ENCODE assay signal across 10 cellular contexts in the genomic region with DNA sequence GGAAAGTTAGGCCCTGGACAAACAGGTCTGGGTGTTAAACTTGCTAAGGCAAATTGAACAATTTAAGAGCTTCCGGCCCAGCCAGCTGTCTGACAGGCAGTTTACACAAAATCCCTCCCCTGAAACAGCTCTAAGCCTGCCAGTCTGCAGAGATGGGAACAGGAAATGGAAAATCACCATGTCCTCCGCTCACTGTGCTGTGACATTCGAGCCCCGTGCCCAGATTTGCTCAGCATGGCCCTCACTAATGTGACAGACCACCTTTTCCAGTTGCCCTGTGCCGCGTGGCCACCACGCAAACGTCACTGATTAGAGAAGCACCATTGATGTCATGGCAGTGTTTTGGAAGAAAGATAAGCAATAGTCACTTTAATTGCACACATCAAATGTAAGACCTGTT. TPM values are rescaled to one million over a fixed set of nuclear protein-coding genes. Genes with fewer than 3 reads are reported as not detected.
DNase-seq lines count a peak whose midpoint lies in the region; ATAC-seq and TF ChIP-seq lines count a peak whose summit lies in the region.
"Had no signal": no experiment of that assay in that cellular context is flagged by ENCODE, and none has a peak within 500 bp of the region (broad histone marks: within the 10 kb centered on the region; RNA-seq: fewer than 3 reads in every experiment).

No MANE protein-coding gene starts in this region.

- ATAC-seq in GM21786 (IDR thresholded peaks at IDR 0.05; ENCODE audit: unreplicated experiment) (peak; percentile 66), SK-N-SH treated with all-trans-retinoic acid at 6 μM for 48 hours (peak; percentile 32; the same call in 1 of the 3 replicates), left lobe of liver (peak; percentile 43), HG02571 (IDR thresholded peaks at IDR 0.05; ENCODE audit: unreplicated experiment) (no peak), HG02884 (IDR thresholded peaks at IDR 0.05; ENCODE audit: unreplicated experiment) (no peak)

- DNase-seq in COLO668 (lab: John Stamatoyannopoulos, UW; ENCODE audit: unreplicated experiment) (peak; percentile 53), left lobe of liver (ENCODE audit: low spot score) (no peak), LoVo (ENCODE audit: low spot score) (no peak), AG08395 (ENCODE audit: low spot score) (no peak)
- DNase-seq: NK-92 treated with Interleukin-12 subunit alpha and Interleukin-12 subunit beta, amount 100 ng/mL, for 24 hours; small intestine had no signal

TF ChIP-seq in SK-N-SH treated with all-trans-retinoic acid at 6 μM for 48 hours, 23 proteins besides CTCF, POLR2A, EP300 and RAD21:
- TF ChIP-seq, protein P1, sequence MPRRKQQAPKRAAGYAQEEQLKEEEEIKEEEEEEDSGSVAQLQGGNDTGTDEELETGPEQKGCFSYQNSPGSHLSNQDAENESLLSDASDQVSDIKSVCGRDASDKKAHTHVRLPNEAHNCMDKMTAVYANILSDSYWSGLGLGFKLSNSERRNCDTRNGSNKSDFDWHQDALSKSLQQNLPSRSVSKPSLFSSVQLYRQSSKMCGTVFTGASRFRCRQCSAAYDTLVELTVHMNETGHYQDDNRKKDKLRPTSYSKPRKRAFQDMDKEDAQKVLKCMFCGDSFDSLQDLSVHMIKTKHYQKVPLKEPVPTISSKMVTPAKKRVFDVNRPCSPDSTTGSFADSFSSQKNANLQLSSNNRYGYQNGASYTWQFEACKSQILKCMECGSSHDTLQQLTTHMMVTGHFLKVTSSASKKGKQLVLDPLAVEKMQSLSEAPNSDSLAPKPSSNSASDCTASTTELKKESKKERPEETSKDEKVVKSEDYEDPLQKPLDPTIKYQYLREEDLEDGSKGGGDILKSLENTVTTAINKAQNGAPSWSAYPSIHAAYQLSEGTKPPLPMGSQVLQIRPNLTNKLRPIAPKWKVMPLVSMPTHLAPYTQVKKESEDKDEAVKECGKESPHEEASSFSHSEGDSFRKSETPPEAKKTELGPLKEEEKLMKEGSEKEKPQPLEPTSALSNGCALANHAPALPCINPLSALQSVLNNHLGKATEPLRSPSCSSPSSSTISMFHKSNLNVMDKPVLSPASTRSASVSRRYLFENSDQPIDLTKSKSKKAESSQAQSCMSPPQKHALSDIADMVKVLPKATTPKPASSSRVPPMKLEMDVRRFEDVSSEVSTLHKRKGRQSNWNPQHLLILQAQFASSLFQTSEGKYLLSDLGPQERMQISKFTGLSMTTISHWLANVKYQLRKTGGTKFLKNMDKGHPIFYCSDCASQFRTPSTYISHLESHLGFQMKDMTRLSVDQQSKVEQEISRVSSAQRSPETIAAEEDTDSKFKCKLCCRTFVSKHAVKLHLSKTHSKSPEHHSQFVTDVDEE (CRISPR knock-in tag; IDR thresholded peaks at IDR 0.05) = no peak
- TF ChIP-seq RARB (CRISPR knock-in tag; IDR thresholded peaks at IDR 0.05) = no peak
- TF ChIP-seq CSDC2 (CRISPR knock-in tag; IDR thresholded peaks at IDR 0.05) = no peak
- TF ChIP-seq ARNTL (CRISPR knock-in tag; IDR thresholded peaks at IDR 0.05; ENCODE audit: borderline replicate concordance, low read depth) = no peak
- no peak for TF ChIP-seq OSR1 (CRISPR knock-in tag; IDR thresholded peaks at IDR 0.05)
- TF ChIP-seq, protein P2, sequence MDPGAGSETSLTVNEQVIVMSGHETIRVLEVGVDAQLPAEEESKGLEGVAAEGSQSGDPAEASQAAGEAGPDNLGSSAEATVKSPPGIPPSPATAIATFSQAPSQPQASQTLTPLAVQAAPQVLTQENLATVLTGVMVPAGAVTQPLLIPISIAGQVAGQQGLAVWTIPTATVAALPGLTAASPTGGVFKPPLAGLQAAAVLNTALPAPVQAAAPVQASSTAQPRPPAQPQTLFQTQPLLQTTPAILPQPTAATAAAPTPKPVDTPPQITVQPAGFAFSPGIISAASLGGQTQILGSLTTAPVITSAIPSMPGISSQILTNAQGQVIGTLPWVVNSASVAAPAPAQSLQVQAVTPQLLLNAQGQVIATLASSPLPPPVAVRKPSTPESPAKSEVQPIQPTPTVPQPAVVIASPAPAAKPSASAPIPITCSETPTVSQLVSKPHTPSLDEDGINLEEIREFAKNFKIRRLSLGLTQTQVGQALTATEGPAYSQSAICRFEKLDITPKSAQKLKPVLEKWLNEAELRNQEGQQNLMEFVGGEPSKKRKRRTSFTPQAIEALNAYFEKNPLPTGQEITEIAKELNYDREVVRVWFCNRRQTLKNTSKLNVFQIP (CRISPR knock-in tag; IDR thresholded peaks at IDR 0.05; ENCODE audit: borderline replicate concordance, low read depth) = no peak
- TF ChIP-seq ZC3H10 (CRISPR knock-in tag; IDR thresholded peaks at IDR 0.05) = no peak
- TF ChIP-seq PPARA (CRISPR knock-in tag; IDR thresholded peaks at IDR 0.05; ENCODE audit: borderline replicate concordance) = no peak
- no peak for TF ChIP-seq ZFP3 (CRISPR knock-in tag; IDR thresholded peaks at IDR 0.05)
- TF ChIP-seq, protein P3, sequence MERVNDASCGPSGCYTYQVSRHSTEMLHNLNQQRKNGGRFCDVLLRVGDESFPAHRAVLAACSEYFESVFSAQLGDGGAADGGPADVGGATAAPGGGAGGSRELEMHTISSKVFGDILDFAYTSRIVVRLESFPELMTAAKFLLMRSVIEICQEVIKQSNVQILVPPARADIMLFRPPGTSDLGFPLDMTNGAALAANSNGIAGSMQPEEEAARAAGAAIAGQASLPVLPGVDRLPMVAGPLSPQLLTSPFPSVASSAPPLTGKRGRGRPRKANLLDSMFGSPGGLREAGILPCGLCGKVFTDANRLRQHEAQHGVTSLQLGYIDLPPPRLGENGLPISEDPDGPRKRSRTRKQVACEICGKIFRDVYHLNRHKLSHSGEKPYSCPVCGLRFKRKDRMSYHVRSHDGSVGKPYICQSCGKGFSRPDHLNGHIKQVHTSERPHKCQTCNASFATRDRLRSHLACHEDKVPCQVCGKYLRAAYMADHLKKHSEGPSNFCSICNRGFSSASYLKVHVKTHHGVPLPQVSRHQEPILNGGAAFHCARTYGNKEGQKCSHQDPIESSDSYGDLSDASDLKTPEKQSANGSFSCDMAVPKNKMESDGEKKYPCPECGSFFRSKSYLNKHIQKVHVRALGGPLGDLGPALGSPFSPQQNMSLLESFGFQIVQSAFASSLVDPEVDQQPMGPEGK (CRISPR knock-in tag; IDR thresholded peaks at IDR 0.05; ENCODE audit: borderline replicate concordance) = no peak
- TF ChIP-seq SNAI2 (CRISPR knock-in tag; IDR thresholded peaks at IDR 0.05) = no peak
- no peak for TF ChIP-seq ZNF565 (CRISPR knock-in tag; conservative IDR thresholded peaks at IDR 0.05; ENCODE audit: low read depth)
- TF ChIP-seq TCF4 (CRISPR knock-in tag; IDR thresholded peaks at IDR 0.05; ENCODE audit: borderline replicate concordance) = no peak
TF ChIP-seq in SK-N-SH treated with all-trans-retinoic acid at 6 μM for 48 hours: peak in this region for 0.

RNA-seq across cellular contexts. Expression of a gene that starts 41.0 kb away (rescaled TPM):
- 0.48 TPM for total RNA-seq in left lobe of liver

RNA-seq across cellular contexts. Expression of a gene that starts 42.1 kb away (rescaled TPM):
- not detected for total RNA-seq in left lobe of liver

Comparison
In these comparisons a context has a peak if more than half of its experiments do, and no peak if none do; other contexts are left out.
1. ATAC-seq: peak in GM21786 (single experiment), SK-N-SH treated with all-trans-retinoic acid at 6 μM for 48 hours (single experiment) and left lobe of liver (single experiment); none in HG02571 (single experiment) and HG02884 (single experiment).